ENCODE assay signal across 8 cellular contexts in genomic region chr1:149860684-149861496, GRCh38. TPM values are rescaled to one million over a fixed set of nuclear protein-coding genes. Genes with fewer than 3 reads are reported as not detected.
DNase-seq lines count a peak whose midpoint lies in the region; ATAC-seq and TF ChIP-seq lines count a peak whose summit lies in the region.
"Not testable (repeated sequence)": the region's sequence is repeated elsewhere in the genome, so short reads cannot be mapped to it uniquely, and the experiment has no call there.

No MANE protein-coding gene starts in this region.

- not testable (repeated sequence) for TF ChIP-seq CTCF in lower lobe of right lung (IDR thresholded peaks at IDR 0.05)

- H3K27me3 Mint-ChIP-seq in activated naive CD8-positive, alpha-beta T cell treated with anti-CD3 and anti-CD28 coated beads, Interleukin-2, amount 50 U/mL, for 24 hours: not testable (repeated sequence)

- not testable (repeated sequence) for H3K36me3 ChIP-seq in lower lobe of right lung; aorta (ENCODE audit: control insufficient read depth in 1 of 2, insufficient read depth in 2 of 2, low read length in 1 of 2)

- H3K9me3 ChIP-seq in lower lobe of right lung; aorta (ENCODE audit: control insufficient read depth, low read length): not testable (repeated sequence)

- not testable (repeated sequence) for H3K27ac ChIP-seq in lower lobe of right lung; aorta (ENCODE audit: low read depth in 1 of 2, low read length in 2 of 2)

- ATAC-seq in GM18858 (IDR thresholded peaks at IDR 0.05; ENCODE audit: unreplicated experiment) (peak; percentile 60), GM19467 (IDR thresholded peaks at IDR 0.05; ENCODE audit: unreplicated experiment) (peak; percentile 64), HG02610 (IDR thresholded peaks at IDR 0.05; ENCODE audit: unreplicated experiment) (peak; percentile 70), HG03095 (IDR thresholded peaks at IDR 0.05; ENCODE audit: unreplicated experiment) (peak; percentile 58), HG03571 (IDR thresholded peaks at IDR 0.05; ENCODE audit: unreplicated experiment) (peak; percentile 59), lower lobe of right lung (peak; percentile 93 to 95), aorta (ENCODE audit: low FRiP score) (peak; percentile 95)
- ATAC-seq in activated naive CD8-positive, alpha-beta T cell treated with anti-CD3 and anti-CD28 coated beads, Interleukin-2, amount 50 U/mL, for 24 hours: peak; percentile 90

- H3K4me1 ChIP-seq in lower lobe of right lung; aorta (ENCODE audit: control insufficient read depth in 1 of 2, insufficient read depth in 2 of 2, low read length in 2 of 2): not testable (repeated sequence)

- H3K4me3 Mint-ChIP-seq in activated naive CD8-positive, alpha-beta T cell treated with anti-CD3 and anti-CD28 coated beads, Interleukin-2, amount 50 U/mL, for 24 hours: not testable (repeated sequence)

- not testable (repeated sequence) for DNase-seq in activated naive CD8-positive, alpha-beta T cell treated with anti-CD3 and anti-CD28 coated beads, Interleukin-2, amount 50 U/mL, for 24 hours; lower lobe of right lung; aorta

- H3K27me3 ChIP-seq in lower lobe of right lung (ENCODE audit: low read depth); aorta (ENCODE audit: control insufficient read depth in 1 of 2, insufficient read depth in 2 of 2, low read length in 1 of 2): not testable (repeated sequence)

- not testable (repeated sequence) for H3K36me3 Mint-ChIP-seq in activated naive CD8-positive, alpha-beta T cell treated with anti-CD3 and anti-CD28 coated beads, Interleukin-2, amount 50 U/mL, for 24 hours (ENCODE audit: low read depth)

- intact Hi-C loops in lower lobe of right lung (cut with DNase I); aorta (cut with DNase I): not testable (repeated sequence)

- not testable (repeated sequence) for H3K4me1 Mint-ChIP-seq in activated naive CD8-positive, alpha-beta T cell treated with anti-CD3 and anti-CD28 coated beads, Interleukin-2, amount 50 U/mL, for 24 hours

- not testable (repeated sequence) for H3K4me3 ChIP-seq in lower lobe of right lung; aorta (ENCODE audit: low read length in 2 of 2)

- not testable (repeated sequence) for H3K27ac Mint-ChIP-seq in activated naive CD8-positive, alpha-beta T cell treated with anti-CD3 and anti-CD28 coated beads, Interleukin-2, amount 50 U/mL, for 24 hours

- H3K9me3 Mint-ChIP-seq in activated naive CD8-positive, alpha-beta T cell treated with anti-CD3 and anti-CD28 coated beads, Interleukin-2, amount 50 U/mL, for 24 hours: not testable (repeated sequence)

- no CpG with 5 or more reads among the region's 55 CpGs for WGBS in aorta, 2 donors

RNA-seq across cellular contexts. Expression of gene BOLA1, which starts 38.5 kb away (rescaled TPM):
- total RNA-seq in lower lobe of right lung (11.5 TPM), aorta (10 to 100 TPM in 1 of 2 donors, 1 to 10 TPM in 1; 8.7 to 14.0 TPM)
- polyA plus RNA-seq in aorta: 10 to 100 TPM; 22.3 to 26.6 TPM

RNA-seq across cellular contexts. Expression of gene SV2A, which starts 56.8 kb away (rescaled TPM):
- total RNA-seq in lower lobe of right lung: 0.86 TPM
- 10 to 100 TPM; 16.9 to 20.5 TPM for total RNA-seq in aorta
- 10 to 100 TPM in 1 of 2 donors, 1 to 10 TPM in 1; 4.3 to 13.0 TPM for polyA plus RNA-seq in aorta
